ENCODE assay signal across 8 cellular contexts in genomic region chr16:67936124-67936875, GRCh38. TPM values are rescaled to one million over a fixed set of nuclear protein-coding genes. Genes with fewer than 3 reads are reported as not detected.
DNase-seq lines count a peak whose midpoint lies in the region; ATAC-seq, FAIRE-seq and TF ChIP-seq lines count a peak whose summit lies in the region.

PSMB10 (minus strand) TSS chr16:67936850; CDS start chr16:67936749, 101 bp downstream.

- peak within 1 kb of the TSS; percentile 97 for H3K18ac ChIP-seq in H1 (ENCODE audit: extremely low read depth, low read length)

- TF ChIP-seq EP300 in H1 (IDR thresholded peaks at IDR 0.05; ENCODE audit: borderline replicate concordance in 1 of 2, low read depth in 2 of 2, low read length in 2 of 2) = no peak

- peaks cover 17% of the 10 kb centered on the region for H3K4me1 ChIP-seq in ACC112 (ENCODE audit: control insufficient read depth, insufficient read depth, low read length, unreplicated experiment)
- peaks cover 0 to 15% (median 8%) of the 10 kb centered on the region in 4 experiments; a peak in 5 of 7 replicates for H3K4me1 ChIP-seq in H1 (replicated peaks in 1 of 4; ENCODE audit: control insufficient read depth in 3 of 4, insufficient read depth in 4 of 4, low read length in 3 of 4)

- H4K5ac ChIP-seq in H1 (ENCODE audit: insufficient read length, low read depth, low read length) = peak within 1 kb of the TSS; percentile 97

- H3K27ac ChIP-seq in ACC112 (ENCODE audit: low read depth, low read length) (peak within 1 kb of the TSS; percentile 66), H1 (ENCODE audit: low read depth, low read length) (peak within 1 kb of the TSS; percentile 74; the same call in 1 of the 2 replicates)

- ATAC-seq in memory B cell (ENCODE audit: low read depth) = peak; percentile 4
- ATAC-seq in stimulated activated memory B cell treated with anti-CD40 and anti-IgM and Interleukin-4, amounts not matched to agents 10 μg/mL and 1 μg/mL and 100 μg/mL, for 72 hours = peak; percentile 21
- ATAC-seq in HG03025 (IDR thresholded peaks at IDR 0.05; ENCODE audit: low FRiP score, unreplicated experiment) = no peak

- peaks cover 4% of the 10 kb centered on the region; the same call in 1 of the 2 replicates for H3K79me1 ChIP-seq in H1 (ENCODE audit: low read depth, low read length)

- H2BK120ac ChIP-seq in H1 (replicated peaks; ENCODE audit: low read depth, low read length) = no peak within 1 kb of the TSS

- H3K27ac Mint-ChIP-seq in IgD-negative memory B cell = peak within 1 kb of the TSS; percentile 96 to 99 (median 97)
- peak within 1 kb of the TSS; percentile 93 for H3K27ac Mint-ChIP-seq in activated CD4-positive, alpha-beta T cell treated with anti-CD3 and anti-CD28 coated beads, Interleukin-2, amount 10 ng/mL, durations not matched to agents 7 days and 5 days
- H3K27ac Mint-ChIP-seq in memory B cell = peak within 1 kb of the TSS; percentile 86
- peak within 1 kb of the TSS; percentile 99 for H3K27ac Mint-ChIP-seq in stimulated activated memory B cell treated with anti-CD40 and anti-IgM and Interleukin-4, amounts not matched to agents 10 μg/mL and 1 μg/mL and 100 μg/mL, for 72 hours

- H3K27me3 Mint-ChIP-seq in IgD-negative memory B cell (no peaks in the 10 kb centered on the region), memory B cell (no peaks in the 10 kb centered on the region)
- H3K27me3 Mint-ChIP-seq in activated CD4-positive, alpha-beta T cell treated with anti-CD3 and anti-CD28 coated beads, Interleukin-2, amount 10 ng/mL, durations not matched to agents 7 days and 5 days = no peaks in the 10 kb centered on the region
- no peaks in the 10 kb centered on the region for H3K27me3 Mint-ChIP-seq in stimulated activated memory B cell treated with anti-CD40 and anti-IgM and Interleukin-4, amounts not matched to agents 10 μg/mL and 1 μg/mL and 100 μg/mL, for 72 hours

- no peaks in the 10 kb centered on the region for H3K27me3 ChIP-seq in ACC112 (ENCODE audit: insufficient read depth, low read length)
- H3K27me3 ChIP-seq in H1 (replicated peaks in 1 of 4; ENCODE audit: control insufficient read depth in 3 of 4, extremely low read depth in 1 of 4, insufficient read depth in 3 of 4, low read length in 3 of 4) = no peaks in the 10 kb centered on the region

- no peak within 1 kb of the TSS for H3K23ac ChIP-seq in H1 (ENCODE audit: insufficient read length)

- FAIRE-seq in GM12892 (lab: Jason Lieb, UNC) = peak; percentile 90
- no peak for FAIRE-seq in H1 (lab: Jason Lieb, UNC)

- peak within 1 kb of the TSS; percentile 93 for H2BK5ac ChIP-seq in H1 (ENCODE audit: low read depth, low read length)

- H3K79me2 ChIP-seq in ACC112 (ENCODE audit: control insufficient read depth, insufficient read depth, low read length, unreplicated experiment) (peaks cover 8% of the 10 kb centered on the region), H1 (ENCODE audit: control insufficient read depth in 1 of 2, insufficient read depth in 2 of 2, low read length in 2 of 2) (0 out of 4 replicates have a peak, but pooled peaks cover 0 to 3% of the 10 kb centered on the region in 2 experiments)

- DNase-seq in GM12892 (ENCODE audit: insufficient read length) (peak; percentile 49), H1 (ENCODE audit: low read depth in 1 of 2, low spot score in 2 of 2) (peak in 1 of 2 experiments; percentile 70), memory B cell (ENCODE audit: low spot score in 2 of 2) (peak in 1 of 2 donors; percentile 73)
- no peak for DNase-seq in activated CD4-positive, alpha-beta T cell treated with anti-CD3 and anti-CD28 coated beads, Interleukin-2, amount 10 ng/mL, durations not matched to agents 7 days and 5 days

- H3K9me3 ChIP-seq in H1 (ENCODE audit: insufficient read depth in 2 of 2, low read depth in 1 of 2, low read length in 1 of 2) = no peaks in the 10 kb centered on the region

- H3K4me3 ChIP-seq in ACC112 (ENCODE audit: low read depth, low read length) = peak within 1 kb of the TSS; percentile 90
- peak within 1 kb of the TSS; percentile 69 to 98 (median 92) for H3K4me3 ChIP-seq in H1 (ENCODE audit: extremely low read depth in 1 of 4, insufficient read depth in 2 of 4, low read depth in 3 of 4, low read length in 4 of 4)

- peak within 1 kb of the TSS; percentile 60 to 89 (median 70) for H3K9ac ChIP-seq in H1 (replicated peaks in 1 of 4; ENCODE audit: extremely low read depth in 1 of 4, low read depth in 3 of 4, low read length in 3 of 4)

- H3K56ac ChIP-seq in H1 (replicated peaks; ENCODE audit: insufficient read length, low read depth, low read length) = peak within 1 kb of the TSS; percentile 93

- WGBS in H1 (ENCODE audit: extremely low coverage in 1 of 2, insufficient coverage in 1 of 2, insufficient read length in 1 of 2, insufficient replicate concordance in 2 of 2, low coverage in 1 of 2, low lambda C conversion rate in 2 of 2, missing lambda C conversion rate in 1 of 2), 2 experiments = 4% methylated on average over 42 of the region's 54 CpGs; no CpG with 5 or more reads in 1 of the 2 experiments

- no peak for TF ChIP-seq CTCF in H1 (IDR thresholded peaks at IDR 0.05; ENCODE audit: control extremely low read depth in 1 of 3, insufficient read depth in 1 of 3, low read depth in 1 of 3, low read length in 3 of 3)

- peaks cover 5% of the 10 kb centered on the region for H3K36me3 Mint-ChIP-seq in IgD-negative memory B cell
- peaks cover 50% of the 10 kb centered on the region for H3K36me3 Mint-ChIP-seq in activated CD4-positive, alpha-beta T cell treated with anti-CD3 and anti-CD28 coated beads, Interleukin-2, amount 10 ng/mL, durations not matched to agents 7 days and 5 days (ENCODE audit: low read depth)
- H3K36me3 Mint-ChIP-seq in memory B cell = peaks cover 13% of the 10 kb centered on the region
- peaks cover 59% of the 10 kb centered on the region for H3K36me3 Mint-ChIP-seq in stimulated activated memory B cell treated with anti-CD40 and anti-IgM and Interleukin-4, amounts not matched to agents 10 μg/mL and 1 μg/mL and 100 μg/mL, for 72 hours

- H3K4me3 Mint-ChIP-seq in IgD-negative memory B cell (peak within 1 kb of the TSS; percentile 94 to 100 (median 99)), memory B cell (peak within 1 kb of the TSS; percentile 92)
- H3K4me3 Mint-ChIP-seq in activated CD4-positive, alpha-beta T cell treated with anti-CD3 and anti-CD28 coated beads, Interleukin-2, amount 10 ng/mL, durations not matched to agents 7 days and 5 days = peak within 1 kb of the TSS; percentile 99
- peak within 1 kb of the TSS; percentile 100 for H3K4me3 Mint-ChIP-seq in stimulated activated memory B cell treated with anti-CD40 and anti-IgM and Interleukin-4, amounts not matched to agents 10 μg/mL and 1 μg/mL and 100 μg/mL, for 72 hours

- peak within 1 kb of the TSS; percentile 98 for H4K91ac ChIP-seq in H1 (replicated peaks; ENCODE audit: insufficient read length, low read length)

- POLR2A ChIA-PET in activated CD4-positive, alpha-beta T cell treated with anti-CD3 and anti-CD28 coated beads, Interleukin-2, amount 10 ng/mL, durations not matched to agents 7 days and 5 days (lab: Charles Lee) = interaction anchor here (0.6 to 1.2 kb wide), 2 partner anchors 44 to 455 kb away, joined by 3 to 6 read pairs; partner anchors contain the start of gene PSKH1
- POLR2A ChIA-PET in H1 (lab: Charles Lee; ENCODE audit: partially characterized antibody) = interaction anchor here (0.6 to 4.2 kb wide), 33 partner anchors 8 to 300 kb away, joined by 3 to 47 read pairs (median 5); partner anchors contain the start of genes CENPT, DDX28, DPEP2 and DUS2

- H2BK15ac ChIP-seq in H1 (ENCODE audit: low read length) = peak within 1 kb of the TSS; percentile 63; the same call in 1 of the 2 replicates

- H4K20me1 ChIP-seq in H1 (replicated peaks in 1 of 2; ENCODE audit: control insufficient read depth in 1 of 2, insufficient read depth in 2 of 2, low read length in 2 of 2) = peaks cover 0 to 15% of the 10 kb centered on the region in 2 experiments

- H2BK20ac ChIP-seq in H1 (ENCODE audit: low read length) = no peak within 1 kb of the TSS

- H3K4me2 ChIP-seq in H1 (ENCODE audit: insufficient read depth in 1 of 2, low read depth in 2 of 2, low read length in 2 of 2) = peak within 1 kb of the TSS; percentile 96

- peak within 1 kb of the TSS; percentile 36 for H2AFZ ChIP-seq in ACC112 (ENCODE audit: low read length, unreplicated experiment)
- peak within 1 kb of the TSS; percentile 37; the same call in 1 of the 2 replicates for H2AFZ ChIP-seq in H1 (ENCODE audit: low read length)

- TF ChIP-seq RAD21 in H1 (IDR thresholded peaks at IDR 0.05 in 1 of 2, conservative IDR thresholded peaks at IDR 0.05 in 1 of 2; ENCODE audit: low read depth in 2 of 2, low read length in 2 of 2) = no peak

- H3K4me1 Mint-ChIP-seq in IgD-negative memory B cell (peaks cover 12 to 26% (median 20%) of the 10 kb centered on the region in 3 donors), memory B cell (peaks cover 22% of the 10 kb centered on the region)
- H3K4me1 Mint-ChIP-seq in activated CD4-positive, alpha-beta T cell treated with anti-CD3 and anti-CD28 coated beads, Interleukin-2, amount 10 ng/mL, durations not matched to agents 7 days and 5 days = peaks cover 49% of the 10 kb centered on the region
- peaks cover 53% of the 10 kb centered on the region for H3K4me1 Mint-ChIP-seq in stimulated activated memory B cell treated with anti-CD40 and anti-IgM and Interleukin-4, amounts not matched to agents 10 μg/mL and 1 μg/mL and 100 μg/mL, for 72 hours

- H3K4ac ChIP-seq in H1 (replicated peaks; ENCODE audit: insufficient read length, low read depth, low read length) = peak within 1 kb of the TSS; percentile 99

- CTCF ChIA-PET in activated CD4-positive, alpha-beta T cell treated with anti-CD3 and anti-CD28 coated beads, Interleukin-2, amount 10 ng/mL, durations not matched to agents 7 days and 5 days (lab: Charles Lee) = interaction anchor here (0.7 to 4.0 kb wide), 12 partner anchors 7 to 415 kb away, joined by 3 to 23 read pairs (median 3); partner anchors contain the start of gene PSKH1
- CTCF ChIA-PET in H1 (lab: Charles Lee; ENCODE audit: partially characterized antibody) = interaction anchor here (0.7 to 27.1 kb wide), 16 partner anchors 9 to 415 kb away, joined by 3 to 623 read pairs (median 4); partner anchors contain the start of genes EDC4, NRN1L and PSKH1

- peak; percentile 72; the same call in 1 of the 2 replicates for TF ChIP-seq POLR2A in GM12892 (IDR thresholded peaks at IDR 0.05; ENCODE audit: low read depth, low read length)
- peak in 1 of 2 experiments; percentile 4; a peak in 2 of 3 replicates for TF ChIP-seq POLR2A in H1 (IDR thresholded peaks at IDR 0.05; ENCODE audit: control extremely low read depth in 1 of 2, low read depth in 2 of 2, low read length in 2 of 2)

- H2BK12ac ChIP-seq in H1 (ENCODE audit: low read depth, low read length) = peak within 1 kb of the TSS; percentile 90; the same call in 1 of the 2 replicates

- peak within 1 kb of the TSS; percentile 72 for H4K8ac ChIP-seq in H1 (ENCODE audit: extremely low read depth, insufficient read depth, low read length)

- 0 out of 2 replicates have a peak within 1 kb of the TSS, but pooled peaks have one; percentile 2 for H2AK5ac ChIP-seq in H1 (ENCODE audit: low read depth, low read length)

- H3K23me2 ChIP-seq in H1 (ENCODE audit: low read depth, low read length) = peaks cover 18% of the 10 kb centered on the region

- peaks cover 3% of the 10 kb centered on the region; the same call in 1 of the 2 replicates for H3K36me3 ChIP-seq in ACC112 (ENCODE audit: insufficient read depth, low read length)
- H3K36me3 ChIP-seq in H1 (ENCODE audit: control insufficient read depth in 2 of 4, insufficient read depth in 4 of 4, low read length in 3 of 4) = no peaks in the 10 kb centered on the region

- H3K9me3 Mint-ChIP-seq in IgD-negative memory B cell (no peaks in the 10 kb centered on the region), memory B cell (no peaks in the 10 kb centered on the region)
- H3K9me3 Mint-ChIP-seq in activated CD4-positive, alpha-beta T cell treated with anti-CD3 and anti-CD28 coated beads, Interleukin-2, amount 10 ng/mL, durations not matched to agents 7 days and 5 days = no peaks in the 10 kb centered on the region
- no peaks in the 10 kb centered on the region for H3K9me3 Mint-ChIP-seq in stimulated activated memory B cell treated with anti-CD40 and anti-IgM and Interleukin-4, amounts not matched to agents 10 μg/mL and 1 μg/mL and 100 μg/mL, for 72 hours

- no peak within 1 kb of the TSS for H3K14ac ChIP-seq in H1 (ENCODE audit: insufficient read length)

RNA-seq across cellular contexts. Expression of gene PSMB10, which starts in this region (rescaled TPM):
- 130 TPM for polyA plus RNA-seq in GM12892 (2012; ENCODE audit: missing spikeins)
- 510 TPM for polyA plus RNA-seq in IgD-negative memory B cell
- total RNA-seq in activated CD4-positive, alpha-beta T cell treated with anti-CD3 and anti-CD28 coated beads, Interleukin-2, amount 10 ng/mL, durations not matched to agents 7 days and 5 days = 100 to 1,000 TPM; 214 to 288 TPM
- total RNA-seq in H1 (2021; fragmentation: NEBNext Ultra II Directional; extraction: Animal tissue kit (Norgen Biotek cat#: 25700)) = 32.1 and 38.8 TPM in 2 replicates
- 61.9 and 81.7 TPM in 2 replicates for polyA plus RNA-seq in H1 (2011; rRNA removed)
- 47.2 TPM for polyA plus RNA-seq in H1 (2011; cell fraction: cytosol; rRNA removed)
- 36.5 TPM for polyA plus RNA-seq in H1 (2011; cell fraction: nucleus; rRNA removed)
- 29.7 to 57.9 TPM (median 50.6 TPM) in 4 replicates for polyA plus RNA-seq in H1 (2012, experiment 1 of 2)
- 57.3 TPM for polyA plus RNA-seq in H1 (2012, experiment 2 of 2)
- 64.3 TPM for polyA plus RNA-seq in H1 (2013, experiment 1 of 2)
- polyA plus RNA-seq in H1 (2013, experiment 2 of 2) = 57.8 TPM
- 4.0 and 6.0 TPM in 2 replicates for polyA minus RNA-seq in H1 (2011; rRNA and poly(A)+ RNA removed)
- 15.5 TPM for polyA minus RNA-seq in H1 (2011; cell fraction: cytosol; rRNA and poly(A)+ RNA removed)
- 14.2 TPM for polyA minus RNA-seq in H1 (2011; cell fraction: nucleus; rRNA and poly(A)+ RNA removed)
